In the genomic region with DNA sequence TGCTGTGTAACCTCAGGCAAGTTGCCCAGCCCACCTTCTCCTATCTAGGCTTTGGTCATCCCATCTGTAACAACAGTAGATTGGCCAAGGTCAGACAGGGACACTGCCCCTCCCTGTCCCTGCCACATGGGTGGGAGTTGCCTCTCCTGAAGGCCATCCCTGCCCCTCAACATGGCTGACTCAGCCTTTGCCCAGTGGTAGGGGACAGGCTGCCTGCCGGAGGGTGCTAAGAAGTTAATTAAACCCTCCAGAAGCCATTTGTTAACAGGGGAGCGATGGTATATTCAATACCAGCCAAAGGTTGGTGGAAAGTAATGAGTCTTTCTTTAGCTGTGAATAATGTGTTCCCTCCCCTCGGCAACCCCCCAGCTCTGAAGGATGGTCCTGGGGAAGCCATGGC, we compare ENCODE assay signal across 17 cellular contexts.
DNase-seq lines count a peak whose midpoint lies in the region; ATAC-seq and TF ChIP-seq lines count a peak whose summit lies in the region.
"Had no signal": no experiment of that assay in that cellular context is flagged by ENCODE, and none has a peak within 500 bp of the region (broad histone marks: within the 10 kb centered on the region; RNA-seq: fewer than 3 reads in every experiment).

No MANE protein-coding gene starts in this region.

- H4K12ac ChIP-seq in trophoblast cell (ENCODE audit: low read depth, low read length), result no peak overlapping the region

- POLR2A ChIA-PET in WTC11 (lab: Charles Lee), result no interaction called here

- H3K9me3 ChIP-seq in trophoblast cell (ENCODE audit: insufficient read depth, low read depth, low read length) (peaks cover 3% of the 10 kb centered on the region), body of pancreas (no peaks in the 10 kb centered on the region)
- H3K9me3 ChIP-seq: BLaER1 treated with 17β-estradiol and CSF1 and Interleukin-3, amounts not matched to agents 10 nM and 100 nM; HAP-1 had no signal

- no peak overlapping the region for H3K23ac ChIP-seq in trophoblast cell (ENCODE audit: low read length)

- H3K27me3 Mint-ChIP-seq in WTC11 (ENCODE audit: low read depth), result peaks cover 3% of the 10 kb centered on the region; the same call in 1 of the 2 replicates
- H3K27me3 Mint-ChIP-seq: B cell had no signal

- no peaks in the 10 kb centered on the region for H3K4me1 Mint-ChIP-seq in WTC11

- H2AK5ac ChIP-seq in trophoblast cell (ENCODE audit: low read length), result no peak overlapping the region

- no peaks in the 10 kb centered on the region for H3K79me2 ChIP-seq in trophoblast cell (ENCODE audit: control insufficient read depth, insufficient read depth, low read length, poor library complexity)

- H3K4me3 Mint-ChIP-seq in WTC11, result no peak overlapping the region
- H3K4me3 Mint-ChIP-seq: B cell; CD8-positive, alpha-beta T cell had no signal

- ATAC-seq in Right ventricle myocardium superior (ENCODE audit: poor library complexity) (no peak), GM18868 (IDR thresholded peaks at IDR 0.05; ENCODE audit: unreplicated experiment) (no peak), body of pancreas (no peak), WTC11 (no peak)
- ATAC-seq: CD8-positive, alpha-beta T cell; GM12878 had no signal

- H4K91ac ChIP-seq in trophoblast cell (ENCODE audit: low read depth, low read length), result no peak overlapping the region

- no peaks in the 10 kb centered on the region for H3K36me3 Mint-ChIP-seq in WTC11
- H3K36me3 Mint-ChIP-seq: CD8-positive, alpha-beta T cell had no signal

- no peak overlapping the region for H3K27ac ChIP-seq in trophoblast cell (ENCODE audit: low read depth, low read length)
- H3K27ac ChIP-seq in body of pancreas, result no peak overlapping the region
- H3K27ac ChIP-seq: BLaER1 treated with 17β-estradiol and CSF1 and Interleukin-3, amounts not matched to agents 10 nM and 100 nM; HL-60 had no signal

- H3K4me1 ChIP-seq in trophoblast cell (ENCODE audit: control insufficient read depth in 1 of 2, insufficient read depth in 2 of 2, low read length in 2 of 2), result no peaks in the 10 kb centered on the region
- no peaks in the 10 kb centered on the region for H3K4me1 ChIP-seq in body of pancreas
- H3K4me1 ChIP-seq: HAP-1 had no signal

- no peak overlapping the region for H3K14ac ChIP-seq in trophoblast cell (ENCODE audit: low read length)

- H2BK120ac ChIP-seq in trophoblast cell (ENCODE audit: insufficient read depth, low read length, poor library complexity), result no peak overlapping the region

- no peak overlapping the region for H3K9ac ChIP-seq in trophoblast cell (ENCODE audit: low read length)
- H3K9ac ChIP-seq: BLaER1 treated with 17β-estradiol and CSF1 and Interleukin-3, amounts not matched to agents 10 nM and 100 nM had no signal

- H2BK5ac ChIP-seq in trophoblast cell (ENCODE audit: low read depth, low read length, poor library complexity), result no peak overlapping the region

- no peak overlapping the region for H2AFZ ChIP-seq in trophoblast cell (ENCODE audit: insufficient read depth, low read length, poor library complexity)

- H3K18ac ChIP-seq in trophoblast cell (ENCODE audit: low read length), result no peak overlapping the region

- H3K4me2 ChIP-seq in trophoblast cell (ENCODE audit: low read length), result no peak overlapping the region
- H3K4me2 ChIP-seq: BLaER1 treated with 17β-estradiol and CSF1 and Interleukin-3, amounts not matched to agents 10 nM and 100 nM had no signal

- H3K27ac Mint-ChIP-seq in WTC11, result no peak overlapping the region
- H3K27ac Mint-ChIP-seq: B cell; CD8-positive, alpha-beta T cell had no signal

- no peak overlapping the region for H3K4ac ChIP-seq in trophoblast cell (ENCODE audit: low read depth, low read length)

- CTCF ChIA-PET in WTC11 (lab: Charles Lee), result interaction anchor here (0.8 kb wide), 1 partner anchor 170 kb away, joined by 3 read pairs; no protein-coding TSS in a partner anchor

- H3K79me1 ChIP-seq in trophoblast cell (ENCODE audit: low read length), result no peaks in the 10 kb centered on the region

- TF ChIP-seq CTCF in body of pancreas (IDR thresholded peaks at IDR 0.05) (no peak), WTC11 (IDR thresholded peaks at IDR 0.05) (no peak)

- no peaks in the 10 kb centered on the region for H3K9me3 Mint-ChIP-seq in WTC11
- H3K9me3 Mint-ChIP-seq: CD8-positive, alpha-beta T cell had no signal

- no peak overlapping the region for H4K8ac ChIP-seq in trophoblast cell (ENCODE audit: low read depth, low read length)

- H2BK12ac ChIP-seq in trophoblast cell (ENCODE audit: low read length), result no peak overlapping the region

- H3K36me3 ChIP-seq in trophoblast cell (ENCODE audit: control insufficient read depth in 1 of 2, insufficient read depth in 2 of 2, low read length in 2 of 2) (no peaks in the 10 kb centered on the region), body of pancreas (replicated peaks in 1 of 2; ENCODE audit: insufficient read depth in 1 of 2, low read depth in 2 of 2) (no peaks in the 10 kb centered on the region)
- H3K36me3 ChIP-seq: BLaER1 treated with 17β-estradiol and CSF1 and Interleukin-3, amounts not matched to agents 10 nM and 100 nM; HAP-1 had no signal

- no CpG with 5 or more reads among the region's 3 CpGs for WGBS in trophoblast cell (ENCODE audit: extremely low coverage, insufficient coverage, insufficient read length)
- 64 to 67% methylated on average over 2 to 3 of the region's 3 CpGs for WGBS in body of pancreas, 2 donors

- intact Hi-C loops in cardiac septum (cut with DNase I), result no loop called here
- intact Hi-C loops in Right ventricle myocardium superior (cut with DNase I), result no loop called here
- intact Hi-C loops in body of pancreas (cut with DNase I), result no loop called here

- TF ChIP-seq POLR2A in erythroblast (IDR thresholded peaks at IDR 0.05; ENCODE audit: low read length), result no peak
- TF ChIP-seq POLR2A in body of pancreas (IDR thresholded peaks at IDR 0.05), result no peak

- H3K4me3 ChIP-seq in trophoblast cell (ENCODE audit: low read depth, low read length) (peak overlapping the region; percentile 31), body of pancreas (no peak overlapping the region)
- H3K4me3 ChIP-seq: BLaER1 treated with 17β-estradiol and CSF1 and Interleukin-3, amounts not matched to agents 10 nM and 100 nM; GM12878; HAP-1 had no signal

- H3K27me3 ChIP-seq in trophoblast cell (ENCODE audit: insufficient read depth, low read length), result no peaks in the 10 kb centered on the region
- no peaks in the 10 kb centered on the region for H3K27me3 ChIP-seq in body of pancreas
- H3K27me3 ChIP-seq: BLaER1 treated with 17β-estradiol and CSF1 and Interleukin-3, amounts not matched to agents 10 nM and 100 nM had no signal

- DNase-seq in cardiac septum (ENCODE audit: low spot score) (peak; percentile 59), Right ventricle myocardium superior (no peak), erythroblast (lab: John Stamatoyannopoulos, UW) (peak; percentile 50 to 77), trophoblast cell (no peak), body of pancreas (no peak), WTC11 (ENCODE audit: low spot score) (no peak)
- DNase-seq: Calu3; CD8-positive, alpha-beta T cell; DMS79 treated with DMSO at 0.1 percent for 48 hours; GF-D8; IMR-90 had no signal

TF ChIP-seq in WTC11, 78 proteins besides CTCF, POLR2A, EP300 and RAD21 (continues in another document):
- TF ChIP-seq ZNF263 (CRISPR knock-in tag; IDR thresholded peaks at IDR 0.05; ENCODE audit: low read depth), result no peak
- TF ChIP-seq, protein P1, sequence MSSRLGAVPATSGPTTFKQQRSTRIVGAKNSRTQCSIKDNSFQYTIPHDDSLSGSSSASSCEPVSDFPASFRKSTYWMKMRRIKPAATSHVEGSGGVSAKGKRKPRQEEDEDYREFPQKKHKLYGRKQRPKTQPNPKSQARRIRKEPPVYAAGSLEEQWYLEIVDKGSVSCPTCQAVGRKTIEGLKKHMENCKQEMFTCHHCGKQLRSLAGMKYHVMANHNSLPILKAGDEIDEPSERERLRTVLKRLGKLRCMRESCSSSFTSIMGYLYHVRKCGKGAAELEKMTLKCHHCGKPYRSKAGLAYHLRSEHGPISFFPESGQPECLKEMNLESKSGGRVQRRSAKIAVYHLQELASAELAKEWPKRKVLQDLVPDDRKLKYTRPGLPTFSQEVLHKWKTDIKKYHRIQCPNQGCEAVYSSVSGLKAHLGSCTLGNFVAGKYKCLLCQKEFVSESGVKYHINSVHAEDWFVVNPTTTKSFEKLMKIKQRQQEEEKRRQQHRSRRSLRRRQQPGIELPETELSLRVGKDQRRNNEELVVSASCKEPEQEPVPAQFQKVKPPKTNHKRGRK (CRISPR knock-in tag; IDR thresholded peaks at IDR 0.05; ENCODE audit: borderline replicate concordance), result no peak
- TF ChIP-seq ESRRA (CRISPR knock-in tag; IDR thresholded peaks at IDR 0.05; ENCODE audit: borderline replicate concordance), result no peak
- TF ChIP-seq KAT7 (CRISPR knock-in tag; IDR thresholded peaks at IDR 0.05; ENCODE audit: borderline replicate concordance), result no peak
- TF ChIP-seq, protein P2, sequence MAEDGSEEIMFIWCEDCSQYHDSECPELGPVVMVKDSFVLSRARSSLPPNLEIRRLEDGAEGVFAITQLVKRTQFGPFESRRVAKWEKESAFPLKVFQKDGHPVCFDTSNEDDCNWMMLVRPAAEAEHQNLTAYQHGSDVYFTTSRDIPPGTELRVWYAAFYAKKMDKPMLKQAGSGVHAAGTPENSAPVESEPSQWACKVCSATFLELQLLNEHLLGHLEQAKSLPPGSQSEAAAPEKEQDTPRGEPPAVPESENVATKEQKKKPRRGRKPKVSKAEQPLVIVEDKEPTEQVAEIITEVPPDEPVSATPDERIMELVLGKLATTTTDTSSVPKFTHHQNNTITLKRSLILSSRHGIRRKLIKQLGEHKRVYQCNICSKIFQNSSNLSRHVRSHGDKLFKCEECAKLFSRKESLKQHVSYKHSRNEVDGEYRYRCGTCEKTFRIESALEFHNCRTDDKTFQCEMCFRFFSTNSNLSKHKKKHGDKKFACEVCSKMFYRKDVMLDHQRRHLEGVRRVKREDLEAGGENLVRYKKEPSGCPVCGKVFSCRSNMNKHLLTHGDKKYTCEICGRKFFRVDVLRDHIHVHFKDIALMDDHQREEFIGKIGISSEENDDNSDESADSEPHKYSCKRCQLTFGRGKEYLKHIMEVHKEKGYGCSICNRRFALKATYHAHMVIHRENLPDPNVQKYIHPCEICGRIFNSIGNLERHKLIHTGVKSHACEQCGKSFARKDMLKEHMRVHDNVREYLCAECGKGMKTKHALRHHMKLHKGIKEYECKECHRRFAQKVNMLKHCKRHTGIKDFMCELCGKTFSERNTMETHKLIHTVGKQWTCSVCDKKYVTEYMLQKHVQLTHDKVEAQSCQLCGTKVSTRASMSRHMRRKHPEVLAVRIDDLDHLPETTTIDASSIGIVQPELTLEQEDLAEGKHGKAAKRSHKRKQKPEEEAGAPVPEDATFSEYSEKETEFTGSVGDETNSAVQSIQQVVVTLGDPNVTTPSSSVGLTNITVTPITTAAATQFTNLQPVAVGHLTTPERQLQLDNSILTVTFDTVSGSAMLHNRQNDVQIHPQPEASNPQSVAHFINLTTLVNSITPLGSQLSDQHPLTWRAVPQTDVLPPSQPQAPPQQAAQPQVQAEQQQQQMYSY (CRISPR knock-in tag; IDR thresholded peaks at IDR 0.05), result no peak

Comparison
In these comparisons a context has a peak if more than half of its experiments do, and no peak if none do; other contexts are left out.
1. DNase-seq: peak in cardiac septum (single experiment) and erythroblast (2 of 2); none in Right ventricle myocardium superior (single experiment), trophoblast cell (0 of 2), body of pancreas (0 of 4) and WTC11 (single experiment).